8 cellular contexts compared by ENCODE assay signal in the genomic region with DNA sequence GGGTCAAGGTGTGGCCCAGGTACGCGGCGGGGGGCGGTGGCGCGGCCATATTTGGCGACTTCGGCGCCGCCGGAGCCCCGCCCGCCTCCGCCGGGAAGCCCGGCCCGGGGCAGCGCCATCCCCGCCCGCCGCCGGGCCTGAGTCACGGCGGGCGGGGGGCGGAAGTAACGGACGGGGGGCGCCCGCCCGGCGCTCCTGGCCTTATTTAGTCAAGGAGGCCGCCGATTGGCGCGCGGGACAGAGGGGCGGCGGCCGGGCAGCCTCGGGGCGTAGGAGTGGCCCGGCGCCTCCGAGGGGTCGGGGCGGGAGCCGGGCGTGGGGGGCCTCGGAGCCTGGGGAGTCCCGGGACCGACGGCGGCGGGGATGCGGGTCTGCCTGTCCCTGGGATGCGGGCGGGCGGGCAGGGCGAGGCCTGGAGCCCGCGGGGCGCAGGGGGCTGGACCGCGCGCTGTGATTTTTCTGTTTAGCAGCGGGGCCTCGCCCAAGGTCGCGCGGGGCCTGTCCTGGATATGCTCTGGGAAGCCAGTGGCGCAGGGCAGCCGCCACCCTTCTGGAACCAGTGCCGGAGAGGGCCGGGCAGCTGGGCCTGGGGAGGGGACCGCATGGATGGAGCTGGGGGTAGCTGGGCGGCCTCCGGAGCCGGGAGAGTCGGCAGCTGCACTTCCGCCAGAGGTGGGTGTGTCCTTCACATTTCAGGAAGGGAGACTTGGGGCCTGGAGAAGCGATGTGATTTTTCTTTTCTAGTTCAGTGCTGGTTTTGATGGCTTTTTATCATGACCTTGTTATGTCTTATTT. TPM values are rescaled to one million over a fixed set of nuclear protein-coding genes. Genes with fewer than 3 reads are reported as not detected.
DNase-seq lines count a peak whose midpoint lies in the region; ATAC-seq and TF ChIP-seq lines count a peak whose summit lies in the region.

No MANE protein-coding gene starts in this region.

- peak overlapping the region; percentile 97 for H4K8ac ChIP-seq in trophoblast cell (ENCODE audit: low read depth, low read length)

- peak overlapping the region; percentile 89 for H3K4me2 ChIP-seq in trophoblast cell (ENCODE audit: low read length)

- no peak for ATAC-seq in HG02970 (IDR thresholded peaks at IDR 0.05; ENCODE audit: low FRiP score, unreplicated experiment)

- H2AFZ ChIP-seq in trophoblast cell (ENCODE audit: insufficient read depth, low read length, poor library complexity) = peak overlapping the region; percentile 86

- peak overlapping the region; percentile 96 for H3K4ac ChIP-seq in trophoblast cell (ENCODE audit: low read depth, low read length)

- peak overlapping the region; percentile 99 for H3K14ac ChIP-seq in trophoblast cell (ENCODE audit: low read length)

- DNase-seq in A172 (ENCODE audit: low spot score) (peak; percentile 69), SKM-1 (lab: John Stamatoyannopoulos, UW; ENCODE audit: unreplicated experiment) (peak; percentile 31), adipocyte (ENCODE audit: low read depth) (peak; percentile 88), cardiac septum (ENCODE audit: low spot score) (peak; percentile 92), trophoblast cell (peak; percentile 70 to 81)

- H4K12ac ChIP-seq in trophoblast cell (ENCODE audit: low read depth, low read length) = peak overlapping the region; percentile 93

- TF ChIP-seq POLR2A in GM15510 (IDR thresholded peaks at IDR 0.05; ENCODE audit: borderline replicate concordance, extremely low read depth, insufficient read length) = peak; percentile 55

- H3K18ac ChIP-seq in trophoblast cell (ENCODE audit: low read length) = peak overlapping the region; percentile 94

- H2BK12ac ChIP-seq in trophoblast cell (ENCODE audit: low read length) = no peak overlapping the region

- H3K27me3 ChIP-seq in adipocyte (replicated peaks; ENCODE audit: control insufficient read depth, insufficient read depth, low read length) (no peaks in the 10 kb centered on the region), trophoblast cell (ENCODE audit: insufficient read depth, low read length) (no peaks in the 10 kb centered on the region)

- H3K9me3 ChIP-seq in KOPT-K1 (ENCODE audit: insufficient read depth, low read length, poor library complexity, severe bottlenecking) = peaks cover 7% of the 10 kb centered on the region
- H3K9me3 ChIP-seq in adipocyte (ENCODE audit: control insufficient read depth, low read length) = no peaks in the 10 kb centered on the region
- peaks cover 8% of the 10 kb centered on the region for H3K9me3 ChIP-seq in trophoblast cell (ENCODE audit: insufficient read depth, low read depth, low read length)

- H2AK5ac ChIP-seq in trophoblast cell (ENCODE audit: low read length) = peak overlapping the region; percentile 99

- H2BK120ac ChIP-seq in trophoblast cell (ENCODE audit: insufficient read depth, low read length, poor library complexity) = peak overlapping the region; percentile 99

- peak overlapping the region; percentile 96 for H2BK5ac ChIP-seq in trophoblast cell (ENCODE audit: low read depth, low read length, poor library complexity)

- H3K36me3 ChIP-seq in KOPT-K1 (ENCODE audit: insufficient read depth, low read length) (peaks cover 26% of the 10 kb centered on the region), adipocyte (ENCODE audit: control insufficient read depth, insufficient read depth, low read length, severe bottlenecking) (peaks cover 18% of the 10 kb centered on the region), trophoblast cell (ENCODE audit: control insufficient read depth in 1 of 2, insufficient read depth in 2 of 2, low read length in 2 of 2) (peaks cover 22 to 24% of the 10 kb centered on the region in 2 experiments)

- H3K27ac ChIP-seq in KOPT-K1 (ENCODE audit: low read depth, low read length, poor library complexity, severe bottlenecking) (peak overlapping the region; percentile 87), trophoblast cell (ENCODE audit: low read depth, low read length) (peak overlapping the region; percentile 97)

- H3K4me3 ChIP-seq in adipocyte (ENCODE audit: low read length) (peak overlapping the region; percentile 83), trophoblast cell (ENCODE audit: low read depth, low read length) (peak overlapping the region; percentile 83)

- intact Hi-C loops in cardiac septum (cut with DNase I) = loop anchor here (1.0 kb wide), 1 partner anchor 37 kb away; the partner anchor contains the start of gene FAAP100

- H3K79me1 ChIP-seq in trophoblast cell (ENCODE audit: low read length) = peaks cover 42% of the 10 kb centered on the region

- H4K91ac ChIP-seq in trophoblast cell (ENCODE audit: low read depth, low read length) = peak overlapping the region; percentile 97

- peaks cover 49% of the 10 kb centered on the region for H3K79me2 ChIP-seq in trophoblast cell (ENCODE audit: control insufficient read depth, insufficient read depth, low read length, poor library complexity)

- H3K23ac ChIP-seq in trophoblast cell (ENCODE audit: low read length) = no peak overlapping the region

- H3K9ac ChIP-seq in adipocyte (ENCODE audit: low read length) (peak overlapping the region; percentile 97), trophoblast cell (ENCODE audit: low read length) (peak overlapping the region; percentile 95)

- peaks cover 51% of the 10 kb centered on the region for H3K4me1 ChIP-seq in adipocyte (ENCODE audit: control insufficient read depth, insufficient read depth, low read length)
- H3K4me1 ChIP-seq in trophoblast cell (ENCODE audit: control insufficient read depth in 1 of 2, insufficient read depth in 2 of 2, low read length in 2 of 2) = peaks cover 37 to 44% of the 10 kb centered on the region in 2 experiments

- WGBS in trophoblast cell (ENCODE audit: extremely low coverage, insufficient coverage, insufficient read length) = no CpG with 5 or more reads among the region's 82 CpGs

RNA-seq across cellular contexts. Expression of gene ACTG1, which starts 2.3 kb away (rescaled TPM):
- 5,134 and 6,456 TPM in 2 replicates for total RNA-seq in A172 (2014; rRNA removed; shearing (Covaris generic))
- 634 TPM for total RNA-seq in cardiac septum
- 7,950 and 8,000 TPM in 2 replicates for polyA plus RNA-seq in trophoblast cell (2013)

RNA-seq across cellular contexts. Expression of gene FSCN2, which starts 13.2 kb away (rescaled TPM):
- 0.81 and 1.7 TPM in 2 replicates for total RNA-seq in A172 (2014; rRNA removed; shearing (Covaris generic))
- 1.1 TPM for total RNA-seq in cardiac septum
- polyA plus RNA-seq in trophoblast cell (2013) = 0.42 and 0.76 TPM in 2 replicates

RNA-seq across cellular contexts. Expression of gene FAAP100, which starts 37.2 kb away (rescaled TPM):
- 29.7 and 39.9 TPM in 2 replicates for total RNA-seq in A172 (2014; rRNA removed; shearing (Covaris generic))
- 13.6 TPM for total RNA-seq in cardiac septum
- 11.4 and 11.6 TPM in 2 replicates for polyA plus RNA-seq in trophoblast cell (2013)

Comparison
In these comparisons a context has a peak if more than half of its experiments do, and no peak if none do; other contexts are left out.
1. DNase-seq: peak in every context shown above with its lines; median percentile 92 in cardiac septum; 88 in adipocyte; 76 in trophoblast cell; 69 in A172; 31 in SKM-1.